Comparison of ENCODE assay signal across 8 cellular contexts in the genomic region with DNA sequence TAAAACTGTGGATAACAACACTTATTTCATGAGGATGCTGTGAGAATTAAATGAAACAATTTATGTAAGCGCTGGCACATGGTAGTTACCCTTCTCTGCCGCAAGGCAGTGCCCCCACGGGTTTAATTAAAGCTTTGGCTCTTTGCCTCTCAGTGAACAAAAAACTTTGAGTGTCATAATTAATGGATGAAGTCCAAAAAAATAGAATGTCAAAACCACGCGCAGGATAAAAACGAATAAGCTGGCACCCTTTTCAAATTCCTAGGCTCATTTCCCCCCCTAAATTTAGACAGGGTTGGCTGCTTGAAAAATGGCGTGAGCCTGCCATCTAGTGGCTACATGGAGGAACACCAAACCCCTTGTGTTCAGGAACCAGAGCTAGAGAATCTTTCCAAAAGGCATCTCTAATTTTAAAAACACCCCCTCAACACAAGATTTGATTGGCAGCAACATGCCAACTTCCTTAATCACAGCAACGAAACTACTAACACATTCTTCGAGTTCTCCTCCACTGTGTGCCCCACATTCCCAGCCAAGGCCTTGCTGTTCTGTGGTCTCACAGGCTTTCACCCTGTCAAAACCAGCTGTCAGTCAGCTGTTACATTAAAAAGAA. TPM values are rescaled to one million over a fixed set of nuclear protein-coding genes. Genes with fewer than 3 reads are reported as not detected.
DNase-seq lines count a peak whose midpoint lies in the region; ATAC-seq, FAIRE-seq and TF ChIP-seq lines count a peak whose summit lies in the region.

No MANE protein-coding gene starts in this region.

- WGBS in HepG2 (ENCODE audit: low lambda C conversion rate), result 31% methylated on average over 8 of the region's 9 CpGs

- ATAC-seq in Right ventricle myocardium inferior (peak; percentile 85), HG02840 (IDR thresholded peaks at IDR 0.05; ENCODE audit: low FRiP score, unreplicated experiment) (peak; percentile 75), HepG2 (peak; percentile 91)

- H2AFZ ChIP-seq in HepG2 (ENCODE audit: low read length), result no peak overlapping the region

- H3K36me3 ChIP-seq in HepG2 (replicated peaks in 1 of 2; ENCODE audit: control insufficient read depth in 1 of 2, insufficient read depth in 2 of 2, low read length in 2 of 2), result no peaks in the 10 kb centered on the region

- H3K4me1 ChIP-seq in HepG2 (ENCODE audit: insufficient read depth, low read length), result no peaks in the 10 kb centered on the region

- H3K79me2 ChIP-seq in HepG2 (ENCODE audit: insufficient read depth, low read length), result no peaks in the 10 kb centered on the region

- TF ChIP-seq POLR2A in HepG2 (IDR thresholded peaks at IDR 0.05; ENCODE audit: insufficient read depth in 1 of 2, low read depth in 2 of 2, low read length in 2 of 2), result no peak

- H4K20me1 ChIP-seq in HepG2 (ENCODE audit: insufficient read depth, low read length), result no peaks in the 10 kb centered on the region

- peak; percentile 85 for FAIRE-seq in HepG2 (lab: Jason Lieb, UNC)

- H3K27ac ChIP-seq in HepG2 (ENCODE audit: extremely low read length, insufficient read depth, low read length), result no peak overlapping the region

- peak; percentile 66 for TF ChIP-seq RAD21 in HepG2 (CRISPR knock-in tag; IDR thresholded peaks at IDR 0.05)

- no peak overlapping the region for H3K4me2 ChIP-seq in HepG2 (ENCODE audit: low read depth, low read length)

- H3K9ac ChIP-seq in HepG2 (ENCODE audit: insufficient read depth, low read depth, low read length), result no peak overlapping the region

- TF ChIP-seq CTCF in HepG2 (CRISPR knock-in tag; IDR thresholded peaks at IDR 0.05), result peak; percentile 82

- DNase-seq in Right ventricle myocardium inferior (ENCODE audit: missing footprints) (no peak), cardiac septum (ENCODE audit: low spot score) (no peak), NCI-H1694 treated with DMSO at 0.1 percent for 48 hours (lab: John Stamatoyannopoulos, UW) (peak; percentile 55), cerebellar cortex (ENCODE audit: low spot score) (peak; percentile 80), HepG2 (ENCODE audit: low spot score) (peak; percentile 20)
- peak; percentile 3 to 28 (median 16) for DNase-seq in activated CD4-positive, CD25-positive, alpha-beta regulatory T cell (lab: John Stamatoyannopoulos, UW)
- DNase-seq in stimulated activated CD4-positive, alpha-beta T cell treated with anti-CD3 and anti-CD28 coated beads, Interleukin-4, amount 100 ng/mL, for 48 hours (ENCODE audit: low read depth in 2 of 2), result peak; percentile 11 to 35

- intact Hi-C loops in Right ventricle myocardium inferior (cut with DNase I), result no loop called here
- intact Hi-C loops in cardiac septum (cut with DNase I), result no loop called here
- intact Hi-C loops in HepG2 (cut with micrococcal nuclease; ENCODE audit: unreplicated experiment), result loop anchor here (1.0 to 5.0 kb wide), 2 partner anchors 102 to 1556 kb away; no protein-coding TSS in a partner anchor

- BruUV-seq in HepG2 (replicated peaks; lab: Mats Ljungman, UMichigan), result no TSS peak

- no peaks in the 10 kb centered on the region for H3K9me3 ChIP-seq in HepG2 (ENCODE audit: low read length)

- no peaks in the 10 kb centered on the region for H3K27me3 ChIP-seq in HepG2 (ENCODE audit: control insufficient read depth in 1 of 2, insufficient read depth in 2 of 2, low read length in 2 of 2)

- no peak overlapping the region for H3K4me3 ChIP-seq in HepG2 (replicated peaks in 1 of 3; ENCODE audit: insufficient read depth in 1 of 3, low read depth in 2 of 3, low read length in 3 of 3)

- POLR2A ChIA-PET in HepG2 (lab: Yijun Ruan, JAX), result interaction anchor here (1.2 kb wide), 1 partner anchor 52 kb away, joined by 4 read pairs; a partner anchor contains a TSS

- no peak for TF ChIP-seq EP300 in HepG2 (IDR thresholded peaks at IDR 0.05; ENCODE audit: low read depth in 2 of 2, low read length in 2 of 2)
- TF ChIP-seq EP300 in HepG2 (CRISPR knock-in tag; IDR thresholded peaks at IDR 0.05; ENCODE audit: borderline replicate concordance), result no peak

- in situ Hi-C loops in HepG2 (cut with HindIII; ENCODE audit: extremely low pct_ligation_motif_present, low pct_unique_long_range_greater_than_20kb), result loop anchor here (25.0 kb wide), 1 partner anchor 1871 kb away; a partner anchor contains a TSS

- CTCF ChIA-PET in HepG2 (lab: Yijun Ruan, JAX; ENCODE audit: low intra/inter-chr PET ratio, low total read pairs), result interaction anchor here (0.6 to 1.9 kb wide), 3 partner anchors 41 to 1864 kb away, joined by 3 to 8 read pairs (median 5); no protein-coding TSS in a partner anchor

RNA-seq across cellular contexts. Expression of a gene that starts 29.0 kb away (rescaled TPM):
- total RNA-seq in Right ventricle myocardium inferior, result 94.2 TPM
- 62.6 TPM for total RNA-seq in cardiac septum
- 353 and 516 TPM in 2 replicates for total RNA-seq in HepG2 (2016; rRNA removed; fragmentation: Illumina TruSeq; extraction: Trizol)
- 171 and 222 TPM in 2 replicates for total RNA-seq in HepG2 (2016; cell fraction: cytosol; rRNA removed; fragmentation: Illumina TruSeq; extraction: Trizol; ENCODE audit: low read depth)
- total RNA-seq in HepG2 (2016; cell fraction: insoluble cytoplasmic fraction; rRNA removed; fragmentation: Illumina TruSeq; extraction: Trizol), result 344 and 513 TPM in 2 replicates
- 489 and 661 TPM in 2 replicates for total RNA-seq in HepG2 (2016; cell fraction: membrane; rRNA removed; fragmentation: Illumina TruSeq; extraction: Trizol)
- 151 and 183 TPM in 2 replicates for total RNA-seq in HepG2 (2016; cell fraction: nucleus; rRNA removed; fragmentation: Illumina TruSeq; extraction: Trizol)
- polyA plus RNA-seq in HepG2 (2011; rRNA removed), result 126 and 181 TPM in 2 replicates
- 77.6 and 97.0 TPM in 2 replicates for polyA plus RNA-seq in HepG2 (2011; cell fraction: cytosol; rRNA removed)
- polyA plus RNA-seq in HepG2 (2011; cell fraction: nucleus; rRNA removed), result 33.8 and 51.9 TPM in 2 replicates
- polyA plus RNA-seq in HepG2 (2012), result 266 and 303 TPM in 2 replicates
- 201 and 216 TPM in 2 replicates for polyA plus RNA-seq in HepG2 (2016; cell fraction: cytosol; fragmentation: Illumina TruSeq; extraction: Trizol; ENCODE audit: low read depth)
- 389 and 398 TPM in 2 replicates for polyA plus RNA-seq in HepG2 (2016; cell fraction: insoluble cytoplasmic fraction; fragmentation: Illumina TruSeq; extraction: Trizol; ENCODE audit: low read depth)
- polyA plus RNA-seq in HepG2 (2016; cell fraction: membrane; fragmentation: Illumina TruSeq; extraction: Trizol; ENCODE audit: low read depth), result 391 and 469 TPM in 2 replicates
- 161 and 166 TPM in 2 replicates for polyA plus RNA-seq in HepG2 (2016; cell fraction: nucleus; fragmentation: Illumina TruSeq; extraction: Trizol; ENCODE audit: insufficient read depth, low read depth)
- polyA minus RNA-seq in HepG2 (2011; rRNA and poly(A)+ RNA removed; ENCODE audit: low replicate concordance), result 56.2 and 117 TPM in 2 replicates
- polyA minus RNA-seq in HepG2 (2011; cell fraction: cytosol; rRNA and poly(A)+ RNA removed), result 177 and 216 TPM in 2 replicates
- 101 and 119 TPM in 2 replicates for polyA minus RNA-seq in HepG2 (2011; cell fraction: nucleus; rRNA and poly(A)+ RNA removed)

RNA-seq across cellular contexts. Expression of a gene that starts 51.5 kb away (rescaled TPM):
- 11.8 TPM for total RNA-seq in Right ventricle myocardium inferior
- 16.2 TPM for total RNA-seq in cardiac septum
- total RNA-seq in HepG2 (2016; rRNA removed; fragmentation: Illumina TruSeq; extraction: Trizol), result 39.2 and 40.9 TPM in 2 replicates
- total RNA-seq in HepG2 (2016; cell fraction: cytosol; rRNA removed; fragmentation: Illumina TruSeq; extraction: Trizol; ENCODE audit: low read depth), result 18.5 and 20.2 TPM in 2 replicates
- 39.1 and 40.7 TPM in 2 replicates for total RNA-seq in HepG2 (2016; cell fraction: insoluble cytoplasmic fraction; rRNA removed; fragmentation: Illumina TruSeq; extraction: Trizol)
- total RNA-seq in HepG2 (2016; cell fraction: membrane; rRNA removed; fragmentation: Illumina TruSeq; extraction: Trizol), result 48.1 and 48.6 TPM in 2 replicates
- total RNA-seq in HepG2 (2016; cell fraction: nucleus; rRNA removed; fragmentation: Illumina TruSeq; extraction: Trizol), result 24.0 and 26.0 TPM in 2 replicates
- 9.6 and 14.8 TPM in 2 replicates for polyA plus RNA-seq in HepG2 (2011; rRNA removed)
- 5.6 and 9.1 TPM in 2 replicates for polyA plus RNA-seq in HepG2 (2011; cell fraction: cytosol; rRNA removed)
- 5.7 and 10.0 TPM in 2 replicates for polyA plus RNA-seq in HepG2 (2011; cell fraction: nucleus; rRNA removed)
- polyA plus RNA-seq in HepG2 (2012), result 25.1 and 33.5 TPM in 2 replicates
- 21.4 and 34.4 TPM in 2 replicates for polyA plus RNA-seq in HepG2 (2016; cell fraction: cytosol; fragmentation: Illumina TruSeq; extraction: Trizol; ENCODE audit: low read depth)
- polyA plus RNA-seq in HepG2 (2016; cell fraction: insoluble cytoplasmic fraction; fragmentation: Illumina TruSeq; extraction: Trizol; ENCODE audit: low read depth), result 45.6 and 45.7 TPM in 2 replicates
- 33.8 and 40.8 TPM in 2 replicates for polyA plus RNA-seq in HepG2 (2016; cell fraction: membrane; fragmentation: Illumina TruSeq; extraction: Trizol; ENCODE audit: low read depth)
- polyA plus RNA-seq in HepG2 (2016; cell fraction: nucleus; fragmentation: Illumina TruSeq; extraction: Trizol; ENCODE audit: insufficient read depth, low read depth), result 30.7 and 35.5 TPM in 2 replicates
- 2.7 and 4.6 TPM in 2 replicates for polyA minus RNA-seq in HepG2 (2011; rRNA and poly(A)+ RNA removed; ENCODE audit: low replicate concordance)
- 3.0 and 5.1 TPM in 2 replicates for polyA minus RNA-seq in HepG2 (2011; cell fraction: cytosol; rRNA and poly(A)+ RNA removed)
- polyA minus RNA-seq in HepG2 (2011; cell fraction: nucleus; rRNA and poly(A)+ RNA removed), result 13.8 and 15.5 TPM in 2 replicates

RNA-seq across cellular contexts. Expression of a gene that starts 52.0 kb away (rescaled TPM):
- total RNA-seq in Right ventricle myocardium inferior (0.92 TPM), cardiac septum (0.46 TPM), HepG2 (2016; rRNA removed; fragmentation: Illumina TruSeq; extraction: Trizol) (48.3 and 82.7 TPM in 2 replicates)
- total RNA-seq in HepG2 (2016; cell fraction: cytosol; rRNA removed; fragmentation: Illumina TruSeq; extraction: Trizol; ENCODE audit: low read depth), result 5.5 and 6.4 TPM in 2 replicates
- total RNA-seq in HepG2 (2016; cell fraction: insoluble cytoplasmic fraction; rRNA removed; fragmentation: Illumina TruSeq; extraction: Trizol), result 49.7 and 80.9 TPM in 2 replicates
- total RNA-seq in HepG2 (2016; cell fraction: membrane; rRNA removed; fragmentation: Illumina TruSeq; extraction: Trizol), result 14.7 and 18.6 TPM in 2 replicates
- total RNA-seq in HepG2 (2016; cell fraction: nucleus; rRNA removed; fragmentation: Illumina TruSeq; extraction: Trizol), result 37.9 and 39.0 TPM in 2 replicates
- 4.6 and 8.5 TPM in 2 replicates for polyA plus RNA-seq in HepG2 (2011; rRNA removed)
- 4.6 and 5.2 TPM in 2 replicates for polyA plus RNA-seq in HepG2 (2011; cell fraction: cytosol; rRNA removed)
- 2.9 and 3.8 TPM in 2 replicates for polyA plus RNA-seq in HepG2 (2011; cell fraction: nucleus; rRNA removed)
- polyA plus RNA-seq in HepG2 (2012), result 8.3 and 17.9 TPM in 2 replicates
- 1.7 and 2.4 TPM in 2 replicates for polyA plus RNA-seq in HepG2 (2016; cell fraction: cytosol; fragmentation: Illumina TruSeq; extraction: Trizol; ENCODE audit: low read depth)
- 48.9 and 49.4 TPM in 2 replicates for polyA plus RNA-seq in HepG2 (2016; cell fraction: insoluble cytoplasmic fraction; fragmentation: Illumina TruSeq; extraction: Trizol; ENCODE audit: low read depth)
- polyA plus RNA-seq in HepG2 (2016; cell fraction: membrane; fragmentation: Illumina TruSeq; extraction: Trizol; ENCODE audit: low read depth), result 3.8 and 6.0 TPM in 2 replicates
- 33.3 and 34.0 TPM in 2 replicates for polyA plus RNA-seq in HepG2 (2016; cell fraction: nucleus; fragmentation: Illumina TruSeq; extraction: Trizol; ENCODE audit: insufficient read depth, low read depth)
- 3.1 and 6.2 TPM in 2 replicates for polyA minus RNA-seq in HepG2 (2011; rRNA and poly(A)+ RNA removed; ENCODE audit: low replicate concordance)
- 8.4 and 8.8 TPM in 2 replicates for polyA minus RNA-seq in HepG2 (2011; cell fraction: cytosol; rRNA and poly(A)+ RNA removed)
- polyA minus RNA-seq in HepG2 (2011; cell fraction: nucleus; rRNA and poly(A)+ RNA removed), result 10.6 and 11.1 TPM in 2 replicates

Comparison
In these comparisons a context has a peak if more than half of its experiments do, and no peak if none do; other contexts are left out.
1. DNase-seq: peak in NCI-H1694 treated with DMSO at 0.1 percent for 48 hours (single experiment), activated CD4-positive, CD25-positive, alpha-beta regulatory T cell (4 of 4), cerebellar cortex (single experiment), HepG2 (single experiment) and stimulated activated CD4-positive, alpha-beta T cell treated with anti-CD3 and anti-CD28 coated beads, Interleukin-4, amount 100 ng/mL, for 48 hours (2 of 2); none in Right ventricle myocardium inferior (single experiment) and cardiac septum (single experiment).
2. Peak in every context shown above with its lines, with median percentiles within 50 percentile points of each other: ATAC-seq.